22 cellular contexts compared by ENCODE assay signal in the genomic region with DNA sequence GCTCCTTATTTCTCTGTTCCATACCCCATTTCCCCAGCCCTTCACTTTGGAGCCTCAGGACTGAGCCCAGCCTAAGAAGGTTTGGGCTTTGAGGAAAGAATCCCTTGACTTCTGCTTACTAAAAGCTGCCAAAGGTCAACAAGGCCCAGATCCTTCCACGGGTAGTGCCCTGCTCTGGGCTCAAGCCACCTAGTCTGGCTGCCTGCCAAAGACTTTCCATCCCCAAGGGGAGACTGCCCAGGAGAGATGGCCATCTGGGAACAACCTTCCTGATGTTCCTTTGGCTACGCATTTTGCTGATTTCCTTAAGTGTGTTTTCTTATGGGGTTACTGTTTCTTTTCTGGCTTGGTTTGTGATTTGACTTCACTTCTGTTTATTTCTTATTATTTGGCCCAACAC. TPM values are rescaled to one million over a fixed set of nuclear protein-coding genes. Genes with fewer than 3 reads are reported as not detected.
"Had no signal": no experiment of that assay in that cellular context is flagged by ENCODE, and none has a peak within 500 bp of the region (broad histone marks: within the 10 kb centered on the region; RNA-seq: fewer than 3 reads in every experiment).

No MANE protein-coding gene starts in this region.

- H3K4me3 Mint-ChIP-seq: T-cell had no signal

- H3K9me2 ChIP-seq: SK-N-SH had no signal

- H3K9me3 ChIP-seq: SK-N-SH had no signal

- H3K4me2 ChIP-seq: SK-N-SH had no signal

- H3K27ac Mint-ChIP-seq: T-cell had no signal

- H3K36me3 Mint-ChIP-seq: T-cell had no signal

- DNase-seq: KBM-7; NCI-H1092; NCI-H1436; NCI-H187; NCI-H2029; NCI-H2081 treated with DMSO at 0.1 percent for 48 hours; NCI-H2171; NCI-H226; NCI-H510A treated with DMSO at 0.1 percent for 48 hours; NCI-H526; NCI-H748 treated with DMSO at 0.1 percent for 48 hours; NK-92 treated with Interleukin-12 subunit alpha and Interleukin-12 subunit beta, amount 100 ng/mL, for 24 hours; PC-3; SHP77; SK-N-SH; SW 1271; T-cell had no signal

- H3K9me3 Mint-ChIP-seq: T-cell had no signal

- H3K27ac ChIP-seq: RWPE1 had no signal

RNA-seq across cellular contexts. Expression of a gene that starts 49.8 kb away (rescaled TPM):
- total RNA-seq: HT-29, MCF 10A, OCI-LY7, SK-MEL-5, T-cell had no signal
